In the genomic region with DNA sequence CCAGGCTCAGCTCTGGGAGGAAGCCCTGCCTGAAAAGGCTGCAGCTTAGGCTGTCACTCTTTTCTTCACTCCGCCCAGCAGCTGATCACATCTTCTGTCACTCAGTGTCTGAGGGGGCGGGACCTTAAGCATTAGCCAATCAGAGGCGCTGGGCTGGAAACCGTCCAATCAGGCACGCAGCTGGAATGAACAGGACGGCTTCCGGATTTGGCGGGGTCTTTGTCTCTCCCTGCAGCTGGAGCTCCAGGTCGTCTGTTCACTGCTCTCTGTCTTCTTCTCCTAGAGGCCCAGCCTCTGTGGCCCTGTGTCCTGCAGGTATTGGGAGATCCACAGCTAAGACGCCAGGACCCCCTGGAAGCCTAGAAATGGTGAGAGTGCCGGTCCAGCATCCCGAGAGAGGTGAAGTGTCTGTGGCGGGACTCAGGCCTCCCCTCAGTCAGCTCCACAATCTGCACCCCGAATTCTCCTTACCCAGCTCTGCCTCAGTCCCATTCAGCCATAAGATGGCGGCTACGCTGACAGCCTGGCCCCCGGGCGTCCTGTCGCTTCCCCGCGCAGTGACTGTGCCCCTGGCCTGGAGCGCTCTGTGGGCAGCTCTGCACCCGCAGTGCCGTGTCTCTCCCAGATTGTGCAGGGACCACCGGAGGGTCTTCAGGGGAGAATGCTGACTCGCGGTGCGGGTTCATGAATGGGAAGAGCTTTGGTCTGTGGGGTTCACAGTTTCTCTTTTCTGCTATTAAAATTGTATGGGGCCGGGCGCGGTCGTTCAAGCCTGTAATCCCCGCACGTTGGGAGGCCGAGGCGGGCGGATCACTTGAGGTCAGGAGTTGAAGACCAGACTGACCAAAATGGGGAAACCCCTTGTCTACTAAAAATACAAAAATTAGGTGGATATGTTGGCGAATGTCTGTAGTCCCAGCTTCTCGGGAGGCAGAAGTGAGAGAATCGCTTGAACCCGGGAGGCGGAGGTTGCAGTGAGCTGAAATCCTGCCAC, we compare ENCODE assay signal across 1 cellular context.
TF ChIP-seq lines count a peak whose summit lies in the region.

A gene (plus strand): TSS at position 222 of the 994 bp plus-strand sequence. CDS start 144 bp downstream, at position 366.

TF ChIP-seq in H1, 55 proteins besides CTCF, POLR2A, EP300 and RAD21:
- TF ChIP-seq TEAD4 (IDR thresholded peaks at IDR 0.05; ENCODE audit: low read depth, low read length) (no peak), SP2 (IDR thresholded peaks at IDR 0.05; ENCODE audit: low read length) (peak; percentile 53; the same call in 1 of the 2 replicates), KDM1A (IDR thresholded peaks at IDR 0.05; ENCODE audit: borderline replicate concordance, low read length) (no peak), GTF2F1 (IDR thresholded peaks at IDR 0.05; ENCODE audit: borderline replicate concordance, low read depth, low read length) (peak; percentile 17; the same call in 1 of the 2 replicates), SP1 (IDR thresholded peaks at IDR 0.05; ENCODE audit: low read depth, low read length) (peak; percentile 96), PHF8 (conservative IDR thresholded peaks at IDR 0.05; ENCODE audit: low read depth, low read length) (peak; percentile 84), BACH1 (IDR thresholded peaks at IDR 0.05; ENCODE audit: low read length) (no peak), TBP (IDR thresholded peaks at IDR 0.05; ENCODE audit: low read depth, low read length) (peak; percentile 95), RBBP5 (IDR thresholded peaks at IDR 0.05; ENCODE audit: borderline replicate concordance, low read depth, low read length) (no peak), POLR2AphosphoS5 (IDR thresholded peaks at IDR 0.05; ENCODE audit: low read depth, low read length) (peak; percentile 91), SAP30 (IDR thresholded peaks at IDR 0.05; ENCODE audit: insufficient read depth, insufficient replicate concordance, low read length) (no peak), ASH2L (IDR thresholded peaks at IDR 0.05; ENCODE audit: low read length) (peak; percentile 35), JUND (IDR thresholded peaks at IDR 0.05; ENCODE audit: low read length) (no peak), YY1 (IDR thresholded peaks at IDR 0.05; ENCODE audit: low read depth, low read length) (peak; percentile 88), KDM5A (IDR thresholded peaks at IDR 0.05; ENCODE audit: low read length) (no peak), POU5F1 (IDR thresholded peaks at IDR 0.05; ENCODE audit: low read depth, low read length) (no peak), TCF12 (IDR thresholded peaks at IDR 0.05; ENCODE audit: low read depth, low read length) (no peak), CBX8 (IDR thresholded peaks at IDR 0.05; ENCODE audit: borderline replicate concordance, low read depth, low read length) (no peak), SIN3A (conservative IDR thresholded peaks at IDR 0.05 in 1 of 2, IDR thresholded peaks at IDR 0.05 in 1 of 2; ENCODE audit: low read depth in 1 of 2, low read length in 2 of 2) (peak; percentile 78 to 82), TAF7 (optimal IDR thresholded peaks at IDR 0.05; ENCODE audit: borderline replicate concordance, low read depth, low read length) (peak; percentile 82), SIX5 (IDR thresholded peaks at IDR 0.05; ENCODE audit: low read depth, low read length) (no peak), CHD1 (IDR thresholded peaks at IDR 0.05; ENCODE audit: low read depth, low read length) (no peak), NANOG (IDR thresholded peaks at IDR 0.05; ENCODE audit: insufficient read depth, low read depth, low read length, poor library complexity, severe bottlenecking) (no peak), TAF1 (IDR thresholded peaks at IDR 0.05; ENCODE audit: low read depth, low read length) (peak; percentile 97), KDM4A (IDR thresholded peaks at IDR 0.05; ENCODE audit: low read depth, low read length, severe bottlenecking) (peak; percentile 64), HDAC2 (IDR thresholded peaks at IDR 0.05; ENCODE audit: borderline replicate concordance in 1 of 2, low read depth in 2 of 2, low read length in 2 of 2) (peak in 1 of 2 experiments; percentile 38; a peak in 1 of 4 replicates), CHD2 (IDR thresholded peaks at IDR 0.05; ENCODE audit: low read length) (peak; percentile 87), BCL11A (IDR thresholded peaks at IDR 0.05; ENCODE audit: low read depth in 2 of 2, low read length in 2 of 2) (no peak)
- TF ChIP-seq, protein P1, sequence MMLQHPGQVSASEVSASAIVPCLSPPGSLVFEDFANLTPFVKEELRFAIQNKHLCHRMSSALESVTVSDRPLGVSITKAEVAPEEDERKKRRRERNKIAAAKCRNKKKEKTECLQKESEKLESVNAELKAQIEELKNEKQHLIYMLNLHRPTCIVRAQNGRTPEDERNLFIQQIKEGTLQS (IDR thresholded peaks at IDR 0.05; ENCODE audit: insufficient read depth, low read depth, low read length): no peak
- TF ChIP-seq, protein P2, sequence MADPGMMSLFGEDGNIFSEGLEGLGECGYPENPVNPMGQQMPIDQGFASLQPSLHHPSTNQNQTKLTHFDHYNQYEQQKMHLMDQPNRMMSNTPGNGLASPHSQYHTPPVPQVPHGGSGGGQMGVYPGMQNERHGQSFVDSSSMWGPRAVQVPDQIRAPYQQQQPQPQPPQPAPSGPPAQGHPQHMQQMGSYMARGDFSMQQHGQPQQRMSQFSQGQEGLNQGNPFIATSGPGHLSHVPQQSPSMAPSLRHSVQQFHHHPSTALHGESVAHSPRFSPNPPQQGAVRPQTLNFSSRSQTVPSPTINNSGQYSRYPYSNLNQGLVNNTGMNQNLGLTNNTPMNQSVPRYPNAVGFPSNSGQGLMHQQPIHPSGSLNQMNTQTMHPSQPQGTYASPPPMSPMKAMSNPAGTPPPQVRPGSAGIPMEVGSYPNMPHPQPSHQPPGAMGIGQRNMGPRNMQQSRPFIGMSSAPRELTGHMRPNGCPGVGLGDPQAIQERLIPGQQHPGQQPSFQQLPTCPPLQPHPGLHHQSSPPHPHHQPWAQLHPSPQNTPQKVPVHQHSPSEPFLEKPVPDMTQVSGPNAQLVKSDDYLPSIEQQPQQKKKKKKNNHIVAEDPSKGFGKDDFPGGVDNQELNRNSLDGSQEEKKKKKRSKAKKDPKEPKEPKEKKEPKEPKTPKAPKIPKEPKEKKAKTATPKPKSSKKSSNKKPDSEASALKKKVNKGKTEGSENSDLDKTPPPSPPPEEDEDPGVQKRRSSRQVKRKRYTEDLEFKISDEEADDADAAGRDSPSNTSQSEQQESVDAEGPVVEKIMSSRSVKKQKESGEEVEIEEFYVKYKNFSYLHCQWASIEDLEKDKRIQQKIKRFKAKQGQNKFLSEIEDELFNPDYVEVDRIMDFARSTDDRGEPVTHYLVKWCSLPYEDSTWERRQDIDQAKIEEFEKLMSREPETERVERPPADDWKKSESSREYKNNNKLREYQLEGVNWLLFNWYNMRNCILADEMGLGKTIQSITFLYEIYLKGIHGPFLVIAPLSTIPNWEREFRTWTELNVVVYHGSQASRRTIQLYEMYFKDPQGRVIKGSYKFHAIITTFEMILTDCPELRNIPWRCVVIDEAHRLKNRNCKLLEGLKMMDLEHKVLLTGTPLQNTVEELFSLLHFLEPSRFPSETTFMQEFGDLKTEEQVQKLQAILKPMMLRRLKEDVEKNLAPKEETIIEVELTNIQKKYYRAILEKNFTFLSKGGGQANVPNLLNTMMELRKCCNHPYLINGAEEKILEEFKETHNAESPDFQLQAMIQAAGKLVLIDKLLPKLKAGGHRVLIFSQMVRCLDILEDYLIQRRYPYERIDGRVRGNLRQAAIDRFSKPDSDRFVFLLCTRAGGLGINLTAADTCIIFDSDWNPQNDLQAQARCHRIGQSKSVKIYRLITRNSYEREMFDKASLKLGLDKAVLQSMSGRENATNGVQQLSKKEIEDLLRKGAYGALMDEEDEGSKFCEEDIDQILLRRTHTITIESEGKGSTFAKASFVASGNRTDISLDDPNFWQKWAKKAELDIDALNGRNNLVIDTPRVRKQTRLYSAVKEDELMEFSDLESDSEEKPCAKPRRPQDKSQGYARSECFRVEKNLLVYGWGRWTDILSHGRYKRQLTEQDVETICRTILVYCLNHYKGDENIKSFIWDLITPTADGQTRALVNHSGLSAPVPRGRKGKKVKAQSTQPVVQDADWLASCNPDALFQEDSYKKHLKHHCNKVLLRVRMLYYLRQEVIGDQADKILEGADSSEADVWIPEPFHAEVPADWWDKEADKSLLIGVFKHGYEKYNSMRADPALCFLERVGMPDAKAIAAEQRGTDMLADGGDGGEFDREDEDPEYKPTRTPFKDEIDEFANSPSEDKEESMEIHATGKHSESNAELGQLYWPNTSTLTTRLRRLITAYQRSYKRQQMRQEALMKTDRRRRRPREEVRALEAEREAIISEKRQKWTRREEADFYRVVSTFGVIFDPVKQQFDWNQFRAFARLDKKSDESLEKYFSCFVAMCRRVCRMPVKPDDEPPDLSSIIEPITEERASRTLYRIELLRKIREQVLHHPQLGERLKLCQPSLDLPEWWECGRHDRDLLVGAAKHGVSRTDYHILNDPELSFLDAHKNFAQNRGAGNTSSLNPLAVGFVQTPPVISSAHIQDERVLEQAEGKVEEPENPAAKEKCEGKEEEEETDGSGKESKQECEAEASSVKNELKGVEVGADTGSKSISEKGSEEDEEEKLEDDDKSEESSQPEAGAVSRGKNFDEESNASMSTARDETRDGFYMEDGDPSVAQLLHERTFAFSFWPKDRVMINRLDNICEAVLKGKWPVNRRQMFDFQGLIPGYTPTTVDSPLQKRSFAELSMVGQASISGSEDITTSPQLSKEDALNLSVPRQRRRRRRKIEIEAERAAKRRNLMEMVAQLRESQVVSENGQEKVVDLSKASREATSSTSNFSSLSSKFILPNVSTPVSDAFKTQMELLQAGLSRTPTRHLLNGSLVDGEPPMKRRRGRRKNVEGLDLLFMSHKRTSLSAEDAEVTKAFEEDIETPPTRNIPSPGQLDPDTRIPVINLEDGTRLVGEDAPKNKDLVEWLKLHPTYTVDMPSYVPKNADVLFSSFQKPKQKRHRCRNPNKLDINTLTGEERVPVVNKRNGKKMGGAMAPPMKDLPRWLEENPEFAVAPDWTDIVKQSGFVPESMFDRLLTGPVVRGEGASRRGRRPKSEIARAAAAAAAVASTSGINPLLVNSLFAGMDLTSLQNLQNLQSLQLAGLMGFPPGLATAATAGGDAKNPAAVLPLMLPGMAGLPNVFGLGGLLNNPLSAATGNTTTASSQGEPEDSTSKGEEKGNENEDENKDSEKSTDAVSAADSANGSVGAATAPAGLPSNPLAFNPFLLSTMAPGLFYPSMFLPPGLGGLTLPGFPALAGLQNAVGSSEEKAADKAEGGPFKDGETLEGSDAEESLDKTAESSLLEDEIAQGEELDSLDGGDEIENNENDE (IDR thresholded peaks at IDR 0.05; ENCODE audit: insufficient replicate concordance, low read length): no peak
TF ChIP-seq in H1: peak in this region for 14.
